ENCODE assay signal across 1 cellular context in genomic region chr1:173356211-173356762, GRCh38.
TF ChIP-seq lines count a peak whose summit lies in the region.

No MANE protein-coding gene starts in this region.

TF ChIP-seq in GM12878, 131 proteins besides CTCF, POLR2A, EP300 and RAD21 (continued from another document):
- no peak for TF ChIP-seq E2F8 (IDR thresholded peaks at IDR 0.05; ENCODE audit: low read depth, partially characterized antibody)
